23 cellular contexts compared by ENCODE assay signal in genomic region chr6:90436403-90436802, GRCh38.
DNase-seq lines count a peak whose midpoint lies in the region; ATAC-seq, FAIRE-seq and TF ChIP-seq lines count a peak whose summit lies in the region.
"Had no signal": no experiment of that assay in that cellular context is flagged by ENCODE, and none has a peak within 500 bp of the region (broad histone marks: within the 10 kb centered on the region; RNA-seq: fewer than 3 reads in every experiment).

No MANE protein-coding gene starts in this region.

- H3K79me2 ChIP-seq in H1 (ENCODE audit: control insufficient read depth in 1 of 2, insufficient read depth in 2 of 2, low read length in 2 of 2), result no peaks in the 10 kb centered on the region
- H3K79me2 ChIP-seq in H9 (ENCODE audit: insufficient read depth, low read length), result no peaks in the 10 kb centered on the region

- no peak for ATAC-seq in stimulated activated naive CD8-positive, alpha-beta T cell treated with anti-CD3 and anti-CD28 coated beads, Interleukin-15, Interleukin-2, amounts not matched to agents 100 U/mL and 50 U/mL, for 24 hours
- no peak for ATAC-seq in sciatic nerve

- H2BK15ac ChIP-seq in H1 (ENCODE audit: low read length) (no peak overlapping the region), H9 (ENCODE audit: low read depth, low read length) (no peak overlapping the region)

- no peak overlapping the region for H2BK5ac ChIP-seq in H1 (ENCODE audit: low read depth, low read length)
- H2BK5ac ChIP-seq in H9 (ENCODE audit: insufficient read length, low read length), result no peak overlapping the region

- peak overlapping the region; percentile 56; the same call in 1 of the 2 replicates for H3K18ac ChIP-seq in H1 (ENCODE audit: extremely low read depth, low read length)
- H3K18ac ChIP-seq in H9 (ENCODE audit: insufficient read length, low read depth, low read length), result no peak overlapping the region

- H3K9ac ChIP-seq in H1 (replicated peaks in 1 of 4; ENCODE audit: extremely low read depth in 1 of 4, low read depth in 3 of 4, low read length in 3 of 4) (no peak overlapping the region), H9 (ENCODE audit: extremely low read depth, insufficient read length, low read length) (no peak overlapping the region)

- H3K27ac Mint-ChIP-seq in stimulated activated naive CD8-positive, alpha-beta T cell treated with anti-CD3 and anti-CD28 coated beads, Interleukin-15, Interleukin-2, amounts not matched to agents 100 ng/mL and 50 ng/mL, for 24 hours, result peak overlapping the region; percentile 37
- H3K27ac Mint-ChIP-seq in H9, result no peak overlapping the region; a peak in 1 of 7 replicates
- H3K27ac Mint-ChIP-seq: T-helper 1 cell treated with Interleukin-12 subunit alpha and Interleukin-12 subunit beta and Interleukin-4 antibody, amounts not matched to agents 30 μg/mL and 1 μg/mL, for 36 hours had no signal

- H4K20me1 ChIP-seq in H1 (replicated peaks in 1 of 2; ENCODE audit: control insufficient read depth in 1 of 2, insufficient read depth in 2 of 2, low read length in 2 of 2) (no peaks in the 10 kb centered on the region), H9 (ENCODE audit: control insufficient read depth, insufficient read depth, insufficient read length) (no peaks in the 10 kb centered on the region)

- POLR2A ChIA-PET in H1 (lab: Charles Lee; ENCODE audit: partially characterized antibody), result interaction anchor here (1.5 kb wide), 1 partner anchor 19 kb away, joined by 4 read pairs; no protein-coding TSS in a partner anchor

- H3K27me3 Mint-ChIP-seq in stimulated activated naive CD8-positive, alpha-beta T cell treated with anti-CD3 and anti-CD28 coated beads, Interleukin-15, Interleukin-2, amounts not matched to agents 100 ng/mL and 50 ng/mL, for 24 hours, result no peaks in the 10 kb centered on the region
- H3K27me3 Mint-ChIP-seq in H9 (ENCODE audit: low read depth), result peaks cover 1% of the 10 kb centered on the region

- no peak overlapping the region for H3K4me3 Mint-ChIP-seq in stimulated activated naive CD8-positive, alpha-beta T cell treated with anti-CD3 and anti-CD28 coated beads, Interleukin-15, Interleukin-2, amounts not matched to agents 100 ng/mL and 50 ng/mL, for 24 hours
- no peak overlapping the region for H3K4me3 Mint-ChIP-seq in H9
- H3K4me3 Mint-ChIP-seq: T-helper 1 cell treated with Interleukin-12 subunit alpha and Interleukin-12 subunit beta and Interleukin-4 antibody, amounts not matched to agents 30 μg/mL and 1 μg/mL, for 36 hours had no signal

- H3K9me3 ChIP-seq in H1 (ENCODE audit: insufficient read depth in 2 of 2, low read depth in 1 of 2, low read length in 1 of 2) (no peaks in the 10 kb centered on the region), H9 (ENCODE audit: control insufficient read depth, low read depth, low read length) (no peaks in the 10 kb centered on the region)
- H3K9me3 ChIP-seq: Peyer's patch, SJSA1 had no signal

- H3K79me1 ChIP-seq in H1 (ENCODE audit: low read depth, low read length), result no peaks in the 10 kb centered on the region
- H3K79me1 ChIP-seq in H9 (ENCODE audit: insufficient read depth, low read depth, low read length, poor library complexity, severe bottlenecking), result no peaks in the 10 kb centered on the region

- H3K4me3 ChIP-seq in H1 (ENCODE audit: extremely low read depth in 1 of 4, insufficient read depth in 2 of 4, low read depth in 3 of 4, low read length in 4 of 4), result no peak overlapping the region
- H3K4me3 ChIP-seq: Peyer's patch, SJSA1 had no signal

- H3K27ac ChIP-seq in H1 (ENCODE audit: low read depth, low read length), result no peak overlapping the region
- H3K27ac ChIP-seq in H9 (ENCODE audit: insufficient read length, low read depth, low read length), result no peak overlapping the region
- H3K27ac ChIP-seq: C4-2B, Peyer's patch, SJSA1 had no signal

- H3K23me2 ChIP-seq in H1 (ENCODE audit: low read depth, low read length) (no peaks in the 10 kb centered on the region; the same call in 1 of the 2 replicates), H9 (ENCODE audit: insufficient read length, low read depth, low read length, poor library complexity, severe bottlenecking) (no peaks in the 10 kb centered on the region)

- H3K23ac ChIP-seq in H1 (ENCODE audit: insufficient read length) (no peak overlapping the region), H9 (ENCODE audit: insufficient read length, low read depth, low read length) (no peak overlapping the region)

- intact Hi-C loops in sciatic nerve (cut with DNase I), result no loop called here

- H4K91ac ChIP-seq in H1 (replicated peaks; ENCODE audit: insufficient read length, low read length) (no peak overlapping the region), H9 (ENCODE audit: insufficient read length, low read depth, low read length) (no peak overlapping the region)

- H2BK120ac ChIP-seq in H1 (replicated peaks; ENCODE audit: low read depth, low read length), result peak overlapping the region; percentile 3
- no peak overlapping the region for H2BK120ac ChIP-seq in H9 (ENCODE audit: low read depth, low read length, poor library complexity, severe bottlenecking)

- H3K4me1 ChIP-seq in H1 (replicated peaks in 1 of 4; ENCODE audit: control insufficient read depth in 3 of 4, insufficient read depth in 4 of 4, low read length in 3 of 4) (peaks cover 0 to 27% (median 16%) of the 10 kb centered on the region in 4 experiments; a peak in 4 of 7 replicates), H9 (ENCODE audit: insufficient read depth, low read length) (peaks cover 10% of the 10 kb centered on the region; the same call in 1 of the 2 replicates)
- H3K4me1 ChIP-seq: Peyer's patch, SJSA1 had no signal

- TF ChIP-seq CTCF in H1 (IDR thresholded peaks at IDR 0.05; ENCODE audit: control extremely low read depth in 1 of 3, insufficient read depth in 1 of 3, low read depth in 1 of 3, low read length in 3 of 3), result no peak
- no peak for TF ChIP-seq CTCF in H9 (conservative IDR thresholded peaks at IDR 0.05)

- H4K8ac ChIP-seq in H1 (ENCODE audit: extremely low read depth, insufficient read depth, low read length) (no peak overlapping the region), H9 (replicated peaks; ENCODE audit: insufficient read length, low read depth, low read length) (no peak overlapping the region)

- CTCF ChIA-PET in H1 (lab: Charles Lee; ENCODE audit: partially characterized antibody), result interaction anchor here (1.0 to 5.3 kb wide), 4 partner anchors 41 to 150 kb away, joined by 3 to 32 read pairs (median 13); no protein-coding TSS in a partner anchor

- peaks cover 23% of the 10 kb centered on the region for H3K4me1 Mint-ChIP-seq in stimulated activated naive CD8-positive, alpha-beta T cell treated with anti-CD3 and anti-CD28 coated beads, Interleukin-15, Interleukin-2, amounts not matched to agents 100 ng/mL and 50 ng/mL, for 24 hours (ENCODE audit: low read depth)
- peaks cover 71 to 72% of the 10 kb centered on the region in 2 experiments for H3K4me1 Mint-ChIP-seq in H9

- no peak for TF ChIP-seq EP300 in H1 (IDR thresholded peaks at IDR 0.05; ENCODE audit: borderline replicate concordance in 1 of 2, low read depth in 2 of 2, low read length in 2 of 2)

- no peaks in the 10 kb centered on the region for H3K36me3 ChIP-seq in H1 (ENCODE audit: control insufficient read depth in 2 of 4, insufficient read depth in 4 of 4, low read length in 3 of 4)
- H3K36me3 ChIP-seq: Peyer's patch, SJSA1 had no signal

- 78% methylated on average over 1 of the region's 1 CpG; no CpG with 5 or more reads in 1 of the 2 experiments for WGBS in H1 (ENCODE audit: extremely low coverage in 1 of 2, insufficient coverage in 1 of 2, insufficient read length in 1 of 2, insufficient replicate concordance in 2 of 2, low coverage in 1 of 2, low lambda C conversion rate in 2 of 2, missing lambda C conversion rate in 1 of 2), 2 experiments
- no CpG with 5 or more reads among the region's 1 CpG for WGBS in H9 (ENCODE audit: extremely low coverage, insufficient read length, low lambda C conversion rate)

- no peak for DNase-seq in stimulated activated naive CD8-positive, alpha-beta T cell treated with anti-CD3 and anti-CD28 coated beads, Interleukin-15, Interleukin-2, amounts not matched to agents 100 U/mL and 50 U/mL, for 24 hours
- peak; percentile 26 for DNase-seq in SK-MEL-5 (ENCODE audit: low read depth, low spot score)
- DNase-seq in H1 (ENCODE audit: low read depth in 1 of 2, low spot score in 2 of 2), result no peak
- no peak for DNase-seq in sciatic nerve (ENCODE audit: low spot score)
- DNase-seq in H9, result no peak
- no peak for DNase-seq in activated CD8-positive, alpha-beta memory T cell treated with anti-CD3 and anti-CD28 coated beads, Interleukin-2, amount 50 U/mL, for 48 hours
- DNase-seq: DMS79, HCEC 1CT, NCI-H1092, NCI-H1436, NCI-H1930, NCI-H2171, NCI-H345, NCI-H524, NCI-H774, Peyer's patch had no signal

- no peak overlapping the region for H3T11ph ChIP-seq in H9 (ENCODE audit: low read length)

- H3K56ac ChIP-seq in H1 (replicated peaks; ENCODE audit: insufficient read length, low read depth, low read length) (no peak overlapping the region), H9 (ENCODE audit: insufficient read length, low read depth, low read length) (no peak overlapping the region)

- H2BK12ac ChIP-seq in H1 (ENCODE audit: low read depth, low read length) (0 out of 2 replicates have a peak overlapping the region, but pooled peaks have one; percentile 39), H9 (ENCODE audit: insufficient read length, low read depth, low read length) (no peak overlapping the region)

- H3K36me3 Mint-ChIP-seq in stimulated activated naive CD8-positive, alpha-beta T cell treated with anti-CD3 and anti-CD28 coated beads, Interleukin-15, Interleukin-2, amounts not matched to agents 100 ng/mL and 50 ng/mL, for 24 hours (ENCODE audit: low read depth), result no peaks in the 10 kb centered on the region
- H3K36me3 Mint-ChIP-seq in H9 (ENCODE audit: insufficient read depth in 1 of 3, low read depth in 3 of 3), result peaks cover 4 to 13% (median 5%) of the 10 kb centered on the region in 3 experiments; a peak in 5 of 7 replicates

- FAIRE-seq in H1 (lab: Jason Lieb, UNC), result no peak
- FAIRE-seq: A204.1, D721Med, GM12891 had no signal

- H2BK20ac ChIP-seq in H1 (ENCODE audit: low read length) (peak overlapping the region; percentile 83), H9 (ENCODE audit: low read depth, low read length, poor library complexity, severe bottlenecking) (no peak overlapping the region)

- H4K5ac ChIP-seq in H1 (ENCODE audit: insufficient read length, low read depth, low read length) (no peak overlapping the region), H9 (ENCODE audit: insufficient read length, low read depth, low read length) (no peak overlapping the region)

- H3K4me2 ChIP-seq in H1 (ENCODE audit: insufficient read depth in 1 of 2, low read depth in 2 of 2, low read length in 2 of 2) (peak overlapping the region in 1 of 2 experiments; percentile 6; a peak in 1 of 4 replicates), H9 (ENCODE audit: insufficient read depth, insufficient read length, low read length) (no peak overlapping the region)

- H3K14ac ChIP-seq in H1 (ENCODE audit: insufficient read length) (no peak overlapping the region), H9 (ENCODE audit: insufficient read depth, low read length) (no peak overlapping the region)

- H3K4ac ChIP-seq in H1 (replicated peaks; ENCODE audit: insufficient read length, low read depth, low read length) (no peak overlapping the region), H9 (ENCODE audit: low read depth, low read length) (no peak overlapping the region)

- in situ Hi-C loops in SK-MEL-5 (cut with HindIII; ENCODE audit: low pct_unique_long_range_greater_than_20kb, low sequenced_read_pairs), result no loop called here

- no peak for TF ChIP-seq RAD21 in H1 (IDR thresholded peaks at IDR 0.05 in 1 of 2, conservative IDR thresholded peaks at IDR 0.05 in 1 of 2; ENCODE audit: low read depth in 2 of 2, low read length in 2 of 2)

- peaks cover 22% of the 10 kb centered on the region for H3K9me3 Mint-ChIP-seq in stimulated activated naive CD8-positive, alpha-beta T cell treated with anti-CD3 and anti-CD28 coated beads, Interleukin-15, Interleukin-2, amounts not matched to agents 100 ng/mL and 50 ng/mL, for 24 hours
- H3K9me3 Mint-ChIP-seq in H9, result peaks cover 9 to 11% of the 10 kb centered on the region in 2 experiments; a peak in 4 of 5 replicates

- H2AFZ ChIP-seq in H1 (ENCODE audit: low read length) (no peak overlapping the region), H9 (ENCODE audit: low read length) (no peak overlapping the region)

- H2AK5ac ChIP-seq in H1 (ENCODE audit: low read depth, low read length) (no peak overlapping the region), H9 (ENCODE audit: insufficient read length, low read length) (no peak overlapping the region)

- TF ChIP-seq POLR2A in H1 (IDR thresholded peaks at IDR 0.05; ENCODE audit: control extremely low read depth in 1 of 2, low read depth in 2 of 2, low read length in 2 of 2), result no peak

- H3K27me3 ChIP-seq in H1 (replicated peaks in 1 of 4; ENCODE audit: control insufficient read depth in 3 of 4, extremely low read depth in 1 of 4, insufficient read depth in 3 of 4, low read length in 3 of 4) (no peaks in the 10 kb centered on the region; a peak in 1 of 7 replicates), H9 (ENCODE audit: insufficient read depth, low read length) (no peaks in the 10 kb centered on the region)
- H3K27me3 ChIP-seq: Peyer's patch had no signal
